ENCODE assay signal across 8 cellular contexts in the genomic region with DNA sequence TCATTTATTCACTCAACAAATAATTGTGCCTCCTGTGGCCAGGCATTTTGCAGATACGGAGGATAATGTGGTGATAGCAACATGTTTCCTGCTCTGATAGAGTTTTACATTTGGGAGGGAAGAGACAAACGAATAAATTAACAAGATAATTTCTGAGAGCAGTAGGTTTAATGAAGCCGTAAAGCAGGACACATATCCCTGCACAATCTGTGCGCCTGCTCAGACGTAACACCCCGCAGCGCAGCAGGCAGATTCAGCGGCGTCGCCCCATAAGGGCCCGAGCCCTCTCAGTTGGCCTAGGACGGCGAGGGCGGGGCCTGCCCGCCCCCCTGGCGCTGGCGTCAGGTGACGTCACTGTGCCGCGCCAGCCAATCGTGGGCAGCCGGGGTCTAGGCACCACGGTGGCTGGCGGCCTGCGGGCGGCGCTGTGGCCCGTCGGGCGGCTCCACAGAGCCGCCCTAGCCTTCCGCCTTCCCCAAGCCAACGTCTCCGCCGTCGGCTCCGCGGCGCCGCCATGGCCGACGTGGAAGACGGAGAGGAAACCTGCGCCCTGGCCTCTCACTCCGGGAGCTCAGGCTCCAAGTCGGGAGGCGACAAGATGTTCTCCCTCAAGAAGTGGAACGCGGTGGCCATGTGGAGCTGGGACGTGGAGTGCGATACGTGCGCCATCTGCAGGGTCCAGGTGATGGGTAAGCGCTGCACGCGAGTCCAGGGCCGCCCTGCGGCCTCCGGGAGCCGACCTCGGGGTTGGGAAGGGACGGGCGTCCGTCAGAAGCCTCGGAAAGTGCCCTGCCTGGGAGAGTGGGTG. TPM values are rescaled to one million over a fixed set of nuclear protein-coding genes. Genes with fewer than 3 reads are reported as not detected.
DNase-seq lines count a peak whose midpoint lies in the region; ATAC-seq and TF ChIP-seq lines count a peak whose summit lies in the region.

A gene (plus strand): TSS at position 471 of the 808 bp plus-strand sequence. CDS start 44 bp downstream, at position 515.

- intact Hi-C loops in CD4-positive, alpha-beta T cell (cut with DNase I, micrococcal nuclease) = loop anchor here (1.0 to 10.0 kb wide), 11 partner anchors 57 to 714 kb away; a partner anchor contains a TSS

- H3K36me3 ChIP-seq in liver (ENCODE audit: control insufficient read depth in 4 of 4, insufficient read depth in 3 of 4, low read depth in 1 of 4, low read length in 3 of 4) = no peaks in the 10 kb centered on the region

- H3K4me1 Mint-ChIP-seq in CD4-positive, alpha-beta T cell (ENCODE audit: low read depth) = peaks cover 45% of the 10 kb centered on the region

- peaks cover 29% of the 10 kb centered on the region for H3K36me3 Mint-ChIP-seq in CD4-positive, alpha-beta T cell (ENCODE audit: low read depth)

- H3K27me3 ChIP-seq in CD4-positive, alpha-beta T cell (ENCODE audit: control insufficient read depth, insufficient read depth, low read length) = no peaks in the 10 kb centered on the region
- H3K27me3 ChIP-seq in liver (ENCODE audit: control insufficient read depth in 4 of 4, insufficient read depth in 4 of 4, low read length in 3 of 4) = no peaks in the 10 kb centered on the region

- H3K4me3 Mint-ChIP-seq in CD4-positive, alpha-beta T cell = peak within 1 kb of the TSS; percentile 100

- no peaks in the 10 kb centered on the region for H3K27me3 Mint-ChIP-seq in CD4-positive, alpha-beta T cell

- H3K9me3 ChIP-seq in CD4-positive, alpha-beta T cell (ENCODE audit: control insufficient read depth, low read length) = no peaks in the 10 kb centered on the region
- no peaks in the 10 kb centered on the region for H3K9me3 ChIP-seq in liver (ENCODE audit: control insufficient read depth in 4 of 4, low read length in 3 of 4)

- H3K9ac ChIP-seq in liver (ENCODE audit: low read depth in 1 of 2, low read length in 2 of 2) = peak within 1 kb of the TSS; percentile 63 to 64

- CTCF ChIA-PET in CD4-positive, alpha-beta T cell (lab: Charles Lee) = interaction anchor here (0.6 to 4.8 kb wide), 8 partner anchors 12 to 709 kb away, joined by 3 to 38 read pairs (median 4); a partner anchor contains a TSS

- DNase-seq in CD4-positive, alpha-beta T cell = peak; percentile 94 to 99 (median 96)
- DNase-seq in NCI-H774 (lab: John Stamatoyannopoulos, UW) (peak; percentile 96), dermis blood vessel endothelial cell (peak; percentile 97)
- peak; percentile 94 to 95 for DNase-seq in activated CD4-positive, alpha-beta T cell treated with anti-CD3 and anti-CD28 coated beads, Interleukin-2, amount 50 U/mL, for 4 hours
- DNase-seq in stimulated activated CD4-positive, alpha-beta T cell treated with anti-CD3 and anti-CD28 coated beads, Interleukin-4, amount 100 ng/mL, for 24 hours = peak; percentile 96

- H3K4me1 ChIP-seq in liver (ENCODE audit: control insufficient read depth in 4 of 4, insufficient read depth in 4 of 4, low read length in 3 of 4) = peaks cover 3 to 19% (median 16%) of the 10 kb centered on the region in 4 donors

- H3K27ac ChIP-seq in CD4-positive, alpha-beta T cell (ENCODE audit: low read depth, low read length) = peak within 1 kb of the TSS; percentile 86
- peak within 1 kb of the TSS; percentile 87 to 92 for H3K27ac ChIP-seq in liver (ENCODE audit: low read depth in 1 of 2, low read length in 2 of 2)

- under 1% methylated on average over 65 of the region's 65 CpGs for WGBS in liver

- H3K4me3 ChIP-seq in liver (ENCODE audit: low read depth in 1 of 3, low read length in 3 of 3) = peak within 1 kb of the TSS; percentile 92 to 96 (median 94)

- peak; percentile 86 for TF ChIP-seq CTCF in CD4-positive, alpha-beta T cell (IDR thresholded peaks at IDR 0.05)
- peak; percentile 86 for TF ChIP-seq CTCF in liver (IDR thresholded peaks at IDR 0.05; ENCODE audit: low read depth, low read length, missing input control)

- peak; percentile 91 for ATAC-seq in CD4-positive, alpha-beta T cell (ENCODE audit: poor library complexity)
- ATAC-seq in GM19397 (IDR thresholded peaks at IDR 0.05; ENCODE audit: unreplicated experiment) (peak; percentile 97), HG03571 (IDR thresholded peaks at IDR 0.05; ENCODE audit: unreplicated experiment) (peak; percentile 94)

- H3K27ac Mint-ChIP-seq in CD4-positive, alpha-beta T cell = peak within 1 kb of the TSS; percentile 99

- peak; percentile 72 to 79 for TF ChIP-seq RAD21 in liver (IDR thresholded peaks at IDR 0.05)

- H3K9me3 Mint-ChIP-seq in CD4-positive, alpha-beta T cell = no peaks in the 10 kb centered on the region

- POLR2A ChIA-PET in CD4-positive, alpha-beta T cell (lab: Charles Lee) = interaction anchor here (0.6 to 4.9 kb wide), 18 partner anchors 10 to 841 kb away, joined by 3 to 104 read pairs (median 4); a partner anchor contains a TSS

TF ChIP-seq in liver, 16 proteins besides CTCF, POLR2A, EP300 and RAD21:
- TF ChIP-seq, protein P1, sequence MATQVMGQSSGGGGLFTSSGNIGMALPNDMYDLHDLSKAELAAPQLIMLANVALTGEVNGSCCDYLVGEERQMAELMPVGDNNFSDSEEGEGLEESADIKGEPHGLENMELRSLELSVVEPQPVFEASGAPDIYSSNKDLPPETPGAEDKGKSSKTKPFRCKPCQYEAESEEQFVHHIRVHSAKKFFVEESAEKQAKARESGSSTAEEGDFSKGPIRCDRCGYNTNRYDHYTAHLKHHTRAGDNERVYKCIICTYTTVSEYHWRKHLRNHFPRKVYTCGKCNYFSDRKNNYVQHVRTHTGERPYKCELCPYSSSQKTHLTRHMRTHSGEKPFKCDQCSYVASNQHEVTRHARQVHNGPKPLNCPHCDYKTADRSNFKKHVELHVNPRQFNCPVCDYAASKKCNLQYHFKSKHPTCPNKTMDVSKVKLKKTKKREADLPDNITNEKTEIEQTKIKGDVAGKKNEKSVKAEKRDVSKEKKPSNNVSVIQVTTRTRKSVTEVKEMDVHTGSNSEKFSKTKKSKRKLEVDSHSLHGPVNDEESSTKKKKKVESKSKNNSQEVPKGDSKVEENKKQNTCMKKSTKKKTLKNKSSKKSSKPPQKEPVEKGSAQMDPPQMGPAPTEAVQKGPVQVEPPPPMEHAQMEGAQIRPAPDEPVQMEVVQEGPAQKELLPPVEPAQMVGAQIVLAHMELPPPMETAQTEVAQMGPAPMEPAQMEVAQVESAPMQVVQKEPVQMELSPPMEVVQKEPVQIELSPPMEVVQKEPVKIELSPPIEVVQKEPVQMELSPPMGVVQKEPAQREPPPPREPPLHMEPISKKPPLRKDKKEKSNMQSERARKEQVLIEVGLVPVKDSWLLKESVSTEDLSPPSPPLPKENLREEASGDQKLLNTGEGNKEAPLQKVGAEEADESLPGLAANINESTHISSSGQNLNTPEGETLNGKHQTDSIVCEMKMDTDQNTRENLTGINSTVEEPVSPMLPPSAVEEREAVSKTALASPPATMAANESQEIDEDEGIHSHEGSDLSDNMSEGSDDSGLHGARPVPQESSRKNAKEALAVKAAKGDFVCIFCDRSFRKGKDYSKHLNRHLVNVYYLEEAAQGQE (IDR thresholded peaks at IDR 0.05) = peak; percentile 62
- TF ChIP-seq TAF1 (conservative IDR thresholded peaks at IDR 0.05) = peak; percentile 47
- TF ChIP-seq, protein P2, sequence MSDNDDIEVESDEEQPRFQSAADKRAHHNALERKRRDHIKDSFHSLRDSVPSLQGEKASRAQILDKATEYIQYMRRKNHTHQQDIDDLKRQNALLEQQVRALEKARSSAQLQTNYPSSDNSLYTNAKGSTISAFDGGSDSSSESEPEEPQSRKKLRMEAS (IDR thresholded peaks at IDR 0.05) = no peak
- TF ChIP-seq, protein P3, sequence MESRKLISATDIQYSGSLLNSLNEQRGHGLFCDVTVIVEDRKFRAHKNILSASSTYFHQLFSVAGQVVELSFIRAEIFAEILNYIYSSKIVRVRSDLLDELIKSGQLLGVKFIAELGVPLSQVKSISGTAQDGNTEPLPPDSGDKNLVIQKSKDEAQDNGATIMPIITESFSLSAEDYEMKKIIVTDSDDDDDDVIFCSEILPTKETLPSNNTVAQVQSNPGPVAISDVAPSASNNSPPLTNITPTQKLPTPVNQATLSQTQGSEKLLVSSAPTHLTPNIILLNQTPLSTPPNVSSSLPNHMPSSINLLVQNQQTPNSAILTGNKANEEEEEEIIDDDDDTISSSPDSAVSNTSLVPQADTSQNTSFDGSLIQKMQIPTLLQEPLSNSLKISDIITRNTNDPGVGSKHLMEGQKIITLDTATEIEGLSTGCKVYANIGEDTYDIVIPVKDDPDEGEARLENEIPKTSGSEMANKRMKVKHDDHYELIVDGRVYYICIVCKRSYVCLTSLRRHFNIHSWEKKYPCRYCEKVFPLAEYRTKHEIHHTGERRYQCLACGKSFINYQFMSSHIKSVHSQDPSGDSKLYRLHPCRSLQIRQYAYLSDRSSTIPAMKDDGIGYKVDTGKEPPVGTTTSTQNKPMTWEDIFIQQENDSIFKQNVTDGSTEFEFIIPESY (IDR thresholded peaks at IDR 0.05) = no peak
- peak; percentile 96 for TF ChIP-seq YY1 (IDR thresholded peaks at IDR 0.05)
- peak in 1 of 2 donors; percentile 54 for TF ChIP-seq EGR1 (IDR thresholded peaks at IDR 0.05; ENCODE audit: low read depth in 2 of 2)
- TF ChIP-seq RXRA (IDR thresholded peaks at IDR 0.05) = no peak
- TF ChIP-seq SP1 (IDR thresholded peaks at IDR 0.05) = peak; percentile 59
TF ChIP-seq in liver: peak in this region for 5.

RNA-seq across cellular contexts. Expression of the gene that starts here (rescaled TPM):
- 10 to 100 TPM; 60.7 to 65.7 TPM for total RNA-seq in CD4-positive, alpha-beta T cell
- total RNA-seq in dermis blood vessel endothelial cell (38.1 and 93.8 TPM in 2 replicates), liver (10 to 100 TPM; 11.7 to 20.7 TPM)
- polyA plus RNA-seq in liver = 10 to 100 TPM; 37.2 to 71.6 TPM

Comparison
In these comparisons a context has a peak if more than half of its experiments do, and no peak if none do; other contexts are left out.
1. Peak in every context shown above with its lines: DNase-seq, ATAC-seq, H3K4me3 ChIP-seq and H3K27ac ChIP-seq.